ENCODE assay signal across 8 cellular contexts in the genomic region with DNA sequence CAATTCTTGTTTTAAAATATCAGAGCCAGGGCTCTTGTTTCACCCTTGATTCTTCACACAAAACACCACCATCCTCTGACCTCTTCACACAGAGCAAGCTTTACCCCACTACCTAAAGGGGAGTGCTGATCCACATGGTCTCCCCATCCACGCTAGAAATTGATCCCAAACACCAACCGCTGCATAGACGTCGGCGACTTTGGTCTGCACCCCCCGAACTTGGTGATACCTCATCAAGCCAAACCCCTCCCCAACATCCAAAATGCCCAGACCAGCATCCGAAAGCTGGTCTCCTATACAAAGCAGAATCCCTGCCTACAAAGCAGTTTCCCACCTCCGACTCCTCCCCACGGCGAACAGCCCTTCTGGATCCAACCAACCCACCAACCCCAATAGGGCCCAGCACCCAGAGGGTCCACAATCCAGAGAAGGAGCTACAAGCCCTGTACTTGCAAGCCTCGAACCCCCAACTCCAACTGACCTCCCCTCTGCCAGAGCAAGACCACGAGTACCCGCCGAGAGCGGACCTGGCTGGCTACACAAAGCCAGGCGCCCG. TPM values are rescaled to one million over a fixed set of nuclear protein-coding genes. Genes with fewer than 3 reads are reported as not detected.
DNase-seq lines count a peak whose midpoint lies in the region; ATAC-seq and TF ChIP-seq lines count a peak whose summit lies in the region.

No MANE protein-coding gene starts in this region.

- DNase-seq in GM23248 = no peak
- no peak for DNase-seq in SK-N-SH
- DNase-seq in fibroblast of villous mesenchyme (ENCODE audit: low read depth) = no peak
- no peak for DNase-seq in NCI-H2029 (lab: John Stamatoyannopoulos, UW)
- DNase-seq in SIG-M5 treated with dmso at 0.1 percent for 504 hours (lab: John Stamatoyannopoulos, UW; ENCODE audit: unreplicated experiment) = no peak
- DNase-seq in activated effector memory CD4-positive, alpha-beta T cell treated with Interleukin-2 at 50 U/mL for 16 hours = no peak

- ATAC-seq in GM21576 (IDR thresholded peaks at IDR 0.05; ENCODE audit: unreplicated experiment) = no peak

- H4K20me1 ChIP-seq in GM23248 (ENCODE audit: insufficient read depth) (no peaks in the 10 kb centered on the region), SK-N-SH (ENCODE audit: insufficient read depth) (no peaks in the 10 kb centered on the region)

- H3K4me2 ChIP-seq in GM23248 (ENCODE audit: unreplicated experiment) (peak overlapping the region; percentile 89), SK-N-SH (peak overlapping the region; percentile 87), skeletal muscle satellite cell (ENCODE audit: low read length) (peak overlapping the region; percentile 95)

- H3K79me2 ChIP-seq in GM23248 (ENCODE audit: insufficient read depth) (peaks cover 57% of the 10 kb centered on the region), SK-N-SH (ENCODE audit: insufficient read depth) (peaks cover 33% of the 10 kb centered on the region)

- in situ Hi-C loops in GM23248 (cut with MboI) = no loop called here

- POLR2A ChIA-PET in SK-N-SH (lab: Yijun Ruan, JAX) = interaction anchor here (0.6 to 1.6 kb wide), 5 partner anchors 11 to 542 kb away, joined by 3 to 12 read pairs (median 5); a partner anchor contains a TSS

- H3K4me3 ChIP-seq in GM23248 (peak overlapping the region; percentile 82), SK-N-SH (ENCODE audit: low read depth in 2 of 2, low read length in 1 of 2) (peak overlapping the region; percentile 95 to 98), fibroblast of villous mesenchyme (ENCODE audit: low read depth, low read length) (peak overlapping the region; percentile 92), skeletal muscle satellite cell (ENCODE audit: low read length) (peak overlapping the region; percentile 97)

- H3K9me2 ChIP-seq in GM23248 (ENCODE audit: insufficient read depth) = no peaks in the 10 kb centered on the region
- no peaks in the 10 kb centered on the region for H3K9me2 ChIP-seq in SK-N-SH

- H3K9ac ChIP-seq in GM23248 = peak overlapping the region; percentile 84
- H3K9ac ChIP-seq in SK-N-SH = peak overlapping the region; percentile 94
- peak overlapping the region; percentile 93 for H3K9ac ChIP-seq in skeletal muscle satellite cell (ENCODE audit: low read depth, low read length)

- no peaks in the 10 kb centered on the region for H3K4me1 ChIP-seq in GM23248 (ENCODE audit: insufficient read depth)
- no peaks in the 10 kb centered on the region; a peak in 2 of 4 replicates for H3K4me1 ChIP-seq in SK-N-SH (ENCODE audit: control insufficient read depth in 1 of 2, insufficient read depth in 2 of 2, low read depth in 1 of 2, low read length in 1 of 2)
- H3K4me1 ChIP-seq in skeletal muscle satellite cell (ENCODE audit: control insufficient read depth, insufficient read depth, low read length) = peaks cover 4% of the 10 kb centered on the region

- H2AFZ ChIP-seq in GM23248 (peak overlapping the region; percentile 84), SK-N-SH (ENCODE audit: low read depth) (peak overlapping the region; percentile 99)

- H3K27ac ChIP-seq in GM23248 (peak overlapping the region; percentile 69), SK-N-SH (ENCODE audit: low read depth in 2 of 2, low read length in 1 of 2) (peak overlapping the region; percentile 88 to 96; a peak in 3 of 4 replicates)

- CTCF ChIA-PET in SK-N-SH (lab: Yijun Ruan, JAX) = interaction anchor here (1.2 to 2.7 kb wide), 3 partner anchors 69 to 72 kb away, joined by 4 to 11 read pairs (median 6); no protein-coding TSS in a partner anchor

- H3K9me3 ChIP-seq in GM23248 (ENCODE audit: low read depth) (no peaks in the 10 kb centered on the region), SK-N-SH (peaks cover 8% of the 10 kb centered on the region; the same call in 1 of the 2 replicates), skeletal muscle satellite cell (replicated peaks; ENCODE audit: low read length) (peaks cover 11% of the 10 kb centered on the region)

- TF ChIP-seq RAD21 in SK-N-SH (IDR thresholded peaks at IDR 0.05; ENCODE audit: low read length) = no peak

- no peak for TF ChIP-seq CTCF in SK-N-SH (IDR thresholded peaks at IDR 0.05)
- TF ChIP-seq CTCF in fibroblast of villous mesenchyme (IDR thresholded peaks at IDR 0.05; ENCODE audit: insufficient read depth, low read depth, low read length) = no peak

- H3K36me3 ChIP-seq in GM23248 (ENCODE audit: low read depth) = peaks cover 9% of the 10 kb centered on the region
- H3K36me3 ChIP-seq in SK-N-SH (replicated peaks in 1 of 2; ENCODE audit: control insufficient read depth in 1 of 2, insufficient read depth in 2 of 2, low read length in 1 of 2) = peaks cover 6 to 31% of the 10 kb centered on the region in 2 experiments
- H3K36me3 ChIP-seq in skeletal muscle satellite cell (ENCODE audit: insufficient read depth, low read length) = peaks cover 15% of the 10 kb centered on the region

- H3F3A ChIP-seq in GM23248 (ENCODE audit: insufficient read depth) (no peaks in the 10 kb centered on the region), SK-N-SH (replicated peaks; ENCODE audit: insufficient read depth) (peaks cover 18% of the 10 kb centered on the region)

- H3K27me3 ChIP-seq in GM23248 (replicated peaks; ENCODE audit: insufficient read depth) (no peaks in the 10 kb centered on the region), SK-N-SH (ENCODE audit: insufficient read depth) (no peaks in the 10 kb centered on the region), skeletal muscle satellite cell (ENCODE audit: control insufficient read depth, insufficient read depth, low read length) (no peaks in the 10 kb centered on the region)

- 10 to 11% methylated on average over 11 to 17 of the region's 17 CpGs for WGBS in GM23248 (ENCODE audit: low coverage in 1 of 2, low lambda C conversion rate in 2 of 2, missing lambda C conversion rate in 2 of 2), 2 experiments
- 2% methylated on average over 11 of the region's 17 CpGs for WGBS in SK-N-SH (ENCODE audit: low lambda C conversion rate)

- TF ChIP-seq EP300 in SK-N-SH (IDR thresholded peaks at IDR 0.05; ENCODE audit: borderline replicate concordance in 1 of 2, low read depth in 1 of 2, low read length in 1 of 2) = no peak

TF ChIP-seq in SK-N-SH, 30 proteins besides CTCF, POLR2A, EP300 and RAD21:
- peak; percentile 23; the same call in 1 of the 2 replicates for TF ChIP-seq MXI1 (IDR thresholded peaks at IDR 0.05; ENCODE audit: low read depth, low read length)
- no peak for TF ChIP-seq NRF1 (IDR thresholded peaks at IDR 0.05; ENCODE audit: low read depth, low read length)

RNA-seq across cellular contexts. Expression of a gene that starts 25.8 kb away (rescaled TPM):
- 17.4 and 29.1 TPM in 2 replicates for total RNA-seq in GM23248 (2014; rRNA removed; shearing (Covaris generic))
- polyA plus RNA-seq in GM23248 (2016; fragmentation: Nextera tagmentation; extraction: Ambion mirVana) (37.3 and 38.2 TPM in 2 replicates), SK-N-SH (2012; rRNA removed) (21.1 and 21.9 TPM in 2 replicates)
- 24.4 and 25.3 TPM in 2 replicates for polyA plus RNA-seq in SK-N-SH (2012; cell fraction: cytosol; rRNA removed)
- polyA plus RNA-seq in SK-N-SH (2012; cell fraction: nucleus; rRNA removed) = 9.3 and 9.7 TPM in 2 replicates
- 9.5 and 9.7 TPM in 2 replicates for total RNA-seq in fibroblast of villous mesenchyme
- 10.3 and 10.9 TPM in 2 replicates for total RNA-seq in skeletal muscle satellite cell (2012; rRNA removed)

RNA-seq across cellular contexts. Expression of a gene that starts 48.4 kb away (rescaled TPM):
- 1.6 TPM in 1 of 2 replicates, not detected in the other for total RNA-seq in GM23248 (2014; rRNA removed; shearing (Covaris generic))
- polyA plus RNA-seq in GM23248 (2016; fragmentation: Nextera tagmentation; extraction: Ambion mirVana) (1.0 and 1.2 TPM in 2 replicates), SK-N-SH (2012; rRNA removed) (0.08 and 0.16 TPM in 2 replicates)
- 0.05 and 0.06 TPM in 2 replicates for polyA plus RNA-seq in SK-N-SH (2012; cell fraction: cytosol; rRNA removed)
- polyA plus RNA-seq in SK-N-SH (2012; cell fraction: nucleus; rRNA removed) = 0.11 TPM in 1 of 2 replicates, not detected in the other
- total RNA-seq in fibroblast of villous mesenchyme = not detected in 2 replicates
- 2.5 and 5.0 TPM in 2 replicates for total RNA-seq in skeletal muscle satellite cell (2012; rRNA removed)
